ENCODE assay signal across 19 cellular contexts in genomic region chr4:3361896-3362295, GRCh38.
A peak's percentile ranks its signal among the peaks of the same experiment; 100 is the strongest.
DNase-seq lines count a peak whose midpoint lies in the region; ATAC-seq and TF ChIP-seq lines count a peak whose summit lies in the region.
"Had no signal": no experiment of that assay in that cellular context is flagged by ENCODE, and none has a peak within 500 bp of the region (broad histone marks: within the 10 kb centered on the region; RNA-seq: fewer than 3 reads in every experiment).

No MANE protein-coding gene starts in this region.

- no peaks in the 10 kb centered on the region for H3K36me3 Mint-ChIP-seq in activated CD4-positive, alpha-beta T cell treated with anti-CD3 and anti-CD28 coated beads, Interleukin-2, amount 10 ng/mL, durations not matched to agents 24 days and 14 days (ENCODE audit: low read depth)
- H3K36me3 Mint-ChIP-seq in WTC11: no peaks in the 10 kb centered on the region
- H3K36me3 Mint-ChIP-seq in stimulated activated memory B cell treated with anti-CD40 and anti-IgM and Interleukin-4, amounts not matched to agents 10 μg/mL and 1 μg/mL and 100 μg/mL, for 72 hours: no peaks in the 10 kb centered on the region
- no peaks in the 10 kb centered on the region for H3K36me3 Mint-ChIP-seq in activated T-helper 1 cell treated with anti-CD3 and anti-CD28 coated beads, Interleukin-12 subunit alpha, Interleukin-12 subunit beta, Interleukin-2, Interleukin-4 antibody, amounts not matched to agents 30 ng/mL and 10 ng/mL and 1 ng/mL, durations not matched to agents 14 hours and 24 hours and 36 hours (ENCODE audit: low read depth)

- no peaks in the 10 kb centered on the region for H3K9me3 ChIP-seq in lung (ENCODE audit: control insufficient read depth in 2 of 2, insufficient read depth in 1 of 2, low read length in 1 of 2)
- H3K9me3 ChIP-seq: MG63, Peyer's patch had no signal

- H3K27me3 ChIP-seq in lung (ENCODE audit: control insufficient read depth, insufficient read depth): no peaks in the 10 kb centered on the region
- H3K27me3 ChIP-seq: MG63, Peyer's patch had no signal

- H3K4me1 Mint-ChIP-seq in activated CD4-positive, alpha-beta T cell treated with anti-CD3 and anti-CD28 coated beads, Interleukin-2, amount 10 ng/mL, durations not matched to agents 24 days and 14 days: peaks cover 3% of the 10 kb centered on the region
- peaks cover under 1% of the 10 kb centered on the region; the same call in 1 of the 2 replicates for H3K4me1 Mint-ChIP-seq in WTC11
- H3K4me1 Mint-ChIP-seq in stimulated activated memory B cell treated with anti-CD40 and anti-IgM and Interleukin-4, amounts not matched to agents 10 μg/mL and 1 μg/mL and 100 μg/mL, for 72 hours: peaks cover 6% of the 10 kb centered on the region
- H3K4me1 Mint-ChIP-seq in activated T-helper 1 cell treated with anti-CD3 and anti-CD28 coated beads, Interleukin-12 subunit alpha, Interleukin-12 subunit beta, Interleukin-2, Interleukin-4 antibody, amounts not matched to agents 30 ng/mL and 10 ng/mL and 1 ng/mL, durations not matched to agents 14 hours and 24 hours and 36 hours (ENCODE audit: low read depth): no peaks in the 10 kb centered on the region

- TF ChIP-seq CTCF in WTC11 (IDR thresholded peaks at IDR 0.05) (no peak), lung (IDR thresholded peaks at IDR 0.05; ENCODE audit: control extremely low read depth, extremely low read depth) (no peak)

- no peaks in the 10 kb centered on the region for H3K9me3 Mint-ChIP-seq in activated CD4-positive, alpha-beta T cell treated with anti-CD3 and anti-CD28 coated beads, Interleukin-2, amount 10 ng/mL, durations not matched to agents 24 days and 14 days
- no peaks in the 10 kb centered on the region for H3K9me3 Mint-ChIP-seq in WTC11
- H3K9me3 Mint-ChIP-seq in stimulated activated memory B cell treated with anti-CD40 and anti-IgM and Interleukin-4, amounts not matched to agents 10 μg/mL and 1 μg/mL and 100 μg/mL, for 72 hours: peaks cover 13% of the 10 kb centered on the region
- no peaks in the 10 kb centered on the region for H3K9me3 Mint-ChIP-seq in activated T-helper 1 cell treated with anti-CD3 and anti-CD28 coated beads, Interleukin-12 subunit alpha, Interleukin-12 subunit beta, Interleukin-2, Interleukin-4 antibody, amounts not matched to agents 30 ng/mL and 10 ng/mL and 1 ng/mL, durations not matched to agents 14 hours and 24 hours and 36 hours
- H3K9me3 Mint-ChIP-seq: CD4-positive, alpha-beta T cell had no signal

- ATAC-seq in WTC11 (no peak), lung (ENCODE audit: insufficient read depth, low FRiP score) (no peak)
- ATAC-seq in stimulated activated memory B cell treated with anti-CD40 and anti-IgM and Interleukin-4, amounts not matched to agents 10 μg/mL and 1 μg/mL and 100 μg/mL, for 72 hours: no peak

- no peak overlapping the region for H3K4me3 ChIP-seq in lung
- H3K4me3 ChIP-seq: MG63, Peyer's patch had no signal

- no peak overlapping the region for H3K27ac ChIP-seq in lung (ENCODE audit: low read depth in 1 of 2, low read length in 1 of 2)
- H3K27ac ChIP-seq: 22Rv1, Peyer's patch had no signal

- intact Hi-C loops in activated CD4-positive, alpha-beta T cell treated with anti-CD3 and anti-CD28 coated beads, Interleukin-2, amount 10 ng/mL, durations not matched to agents 24 days and 14 days (cut with micrococcal nuclease): no loop called here
- intact Hi-C loops in activated T-helper 1 cell treated with anti-CD3 and anti-CD28 coated beads, Interleukin-12 subunit alpha, Interleukin-12 subunit beta, Interleukin-2, Interleukin-4 antibody, amounts not matched to agents 30 ng/mL and 10 ng/mL and 1 ng/mL, durations not matched to agents 14 hours and 24 hours and 36 hours (cut with micrococcal nuclease): no loop called here

- no peak overlapping the region for H3K27ac Mint-ChIP-seq in activated CD4-positive, alpha-beta T cell treated with anti-CD3 and anti-CD28 coated beads, Interleukin-2, amount 10 ng/mL, durations not matched to agents 24 days and 14 days
- peak overlapping the region; percentile 66; the same call in 1 of the 2 replicates for H3K27ac Mint-ChIP-seq in WTC11
- H3K27ac Mint-ChIP-seq in stimulated activated memory B cell treated with anti-CD40 and anti-IgM and Interleukin-4, amounts not matched to agents 10 μg/mL and 1 μg/mL and 100 μg/mL, for 72 hours: peak overlapping the region; percentile 8
- H3K27ac Mint-ChIP-seq in activated T-helper 1 cell treated with anti-CD3 and anti-CD28 coated beads, Interleukin-12 subunit alpha, Interleukin-12 subunit beta, Interleukin-2, Interleukin-4 antibody, amounts not matched to agents 30 ng/mL and 10 ng/mL and 1 ng/mL, durations not matched to agents 14 hours and 24 hours and 36 hours: no peak overlapping the region
- H3K27ac Mint-ChIP-seq: B cell; CD4-positive, alpha-beta T cell had no signal

- H3K4me1 ChIP-seq in lung (ENCODE audit: control insufficient read depth in 2 of 2, insufficient read depth in 2 of 2, low read length in 2 of 2): peaks cover 0 to 4% of the 10 kb centered on the region in 2 donors
- H3K4me1 ChIP-seq: Peyer's patch had no signal

- CTCF ChIA-PET in WTC11 (lab: Charles Lee): interaction anchor here (1.0 to 1.2 kb wide), 2 partner anchors 16 to 43 kb away, joined by 3 to 4 read pairs; no protein-coding TSS in a partner anchor

- 91 to 96% methylated on average over 12 of the region's 12 CpGs for WGBS in lung, 2 donors

- H3K4me3 Mint-ChIP-seq in activated CD4-positive, alpha-beta T cell treated with anti-CD3 and anti-CD28 coated beads, Interleukin-2, amount 10 ng/mL, durations not matched to agents 24 days and 14 days: no peak overlapping the region
- H3K4me3 Mint-ChIP-seq in WTC11: no peak overlapping the region
- H3K4me3 Mint-ChIP-seq in stimulated activated memory B cell treated with anti-CD40 and anti-IgM and Interleukin-4, amounts not matched to agents 10 μg/mL and 1 μg/mL and 100 μg/mL, for 72 hours: no peak overlapping the region
- no peak overlapping the region for H3K4me3 Mint-ChIP-seq in activated T-helper 1 cell treated with anti-CD3 and anti-CD28 coated beads, Interleukin-12 subunit alpha, Interleukin-12 subunit beta, Interleukin-2, Interleukin-4 antibody, amounts not matched to agents 30 ng/mL and 10 ng/mL and 1 ng/mL, durations not matched to agents 14 hours and 24 hours and 36 hours
- H3K4me3 Mint-ChIP-seq: B cell; CD4-positive, alpha-beta T cell had no signal

- H3K36me3 ChIP-seq in lung (ENCODE audit: control insufficient read depth in 2 of 2, insufficient read depth in 2 of 2, low read length in 2 of 2): no peaks in the 10 kb centered on the region
- H3K36me3 ChIP-seq: MG63, Peyer's patch had no signal

- POLR2A ChIA-PET in WTC11 (lab: Charles Lee): no interaction called here

- peak; percentile 37 for DNase-seq in activated CD4-positive, alpha-beta T cell treated with anti-CD3 and anti-CD28 coated beads, Interleukin-2, amount 10 ng/mL, durations not matched to agents 24 days and 14 days
- no peak for DNase-seq in activated CD4-positive, alpha-beta T cell treated with anti-CD3 and anti-CD28 coated beads for 48 hours
- DNase-seq in WTC11 (ENCODE audit: low spot score) (no peak), lung (ENCODE audit: low spot score) (peak; percentile 26), hypothalamus (lab: John Stamatoyannopoulos, UW) (no peak), DMS79 (lab: John Stamatoyannopoulos, UW) (no peak)
- no peak for DNase-seq in activated T-helper 1 cell treated with anti-CD3 and anti-CD28 coated beads, Interleukin-12 subunit alpha, Interleukin-12 subunit beta, Interleukin-2, Interleukin-4 antibody, amounts not matched to agents 30 ng/mL and 10 ng/mL and 1 ng/mL, durations not matched to agents 14 hours and 24 hours and 36 hours (ENCODE audit: low spot score)
- DNase-seq: CD4-positive, alpha-beta T cell; DMS153; GF-D8; HCEC 1CT; Kasumi-1; MG63; NCI-H1092 treated with DMSO at 0.1 percent for 48 hours; NCI-H1694 treated with DMSO at 0.1 percent for 48 hours had no signal

- H3K27me3 Mint-ChIP-seq in activated CD4-positive, alpha-beta T cell treated with anti-CD3 and anti-CD28 coated beads, Interleukin-2, amount 10 ng/mL, durations not matched to agents 24 days and 14 days: peaks cover 9% of the 10 kb centered on the region
- H3K27me3 Mint-ChIP-seq in WTC11 (ENCODE audit: low read depth): no peaks in the 10 kb centered on the region
- peaks cover 9% of the 10 kb centered on the region for H3K27me3 Mint-ChIP-seq in stimulated activated memory B cell treated with anti-CD40 and anti-IgM and Interleukin-4, amounts not matched to agents 10 μg/mL and 1 μg/mL and 100 μg/mL, for 72 hours
- H3K27me3 Mint-ChIP-seq in activated T-helper 1 cell treated with anti-CD3 and anti-CD28 coated beads, Interleukin-12 subunit alpha, Interleukin-12 subunit beta, Interleukin-2, Interleukin-4 antibody, amounts not matched to agents 30 ng/mL and 10 ng/mL and 1 ng/mL, durations not matched to agents 14 hours and 24 hours and 36 hours (ENCODE audit: insufficient read depth): peaks cover 14% of the 10 kb centered on the region
- H3K27me3 Mint-ChIP-seq: B cell; CD4-positive, alpha-beta T cell had no signal

TF ChIP-seq in WTC11, 78 proteins besides CTCF, POLR2A, EP300 and RAD21 (continues in another document):
- TF ChIP-seq RELA (CRISPR knock-in tag; IDR thresholded peaks at IDR 0.05; ENCODE audit: borderline replicate concordance) (no peak), MLX (CRISPR knock-in tag; IDR thresholded peaks at IDR 0.05) (no peak), ATF1 (CRISPR knock-in tag; IDR thresholded peaks at IDR 0.05) (no peak), PRRX2 (CRISPR knock-in tag; IDR thresholded peaks at IDR 0.05) (no peak), FOXJ3 (CRISPR knock-in tag; IDR thresholded peaks at IDR 0.05; ENCODE audit: borderline replicate concordance) (no peak)

Comparison
In these comparisons a context has a peak if more than half of its experiments do, and no peak if none do; other contexts are left out.
1. DNase-seq: peak in activated CD4-positive, alpha-beta T cell treated with anti-CD3 and anti-CD28 coated beads, Interleukin-2, amount 10 ng/mL, durations not matched to agents 24 days and 14 days (single experiment) and lung (single experiment); none in activated CD4-positive, alpha-beta T cell treated with anti-CD3 and anti-CD28 coated beads for 48 hours (single experiment), WTC11 (single experiment), hypothalamus (0 of 51), activated T-helper 1 cell treated with anti-CD3 and anti-CD28 coated beads, Interleukin-12 subunit alpha, Interleukin-12 subunit beta, Interleukin-2, Interleukin-4 antibody, amounts not matched to agents 30 ng/mL and 10 ng/mL and 1 ng/mL, durations not matched to agents 14 hours and 24 hours and 36 hours (single experiment) and DMS79 (single experiment).
2. H3K27ac Mint-ChIP-seq: peak in WTC11 (single experiment) and stimulated activated memory B cell treated with anti-CD40 and anti-IgM and Interleukin-4, amounts not matched to agents 10 μg/mL and 1 μg/mL and 100 μg/mL, for 72 hours (single experiment); none in activated CD4-positive, alpha-beta T cell treated with anti-CD3 and anti-CD28 coated beads, Interleukin-2, amount 10 ng/mL, durations not matched to agents 24 days and 14 days (single experiment) and activated T-helper 1 cell treated with anti-CD3 and anti-CD28 coated beads, Interleukin-12 subunit alpha, Interleukin-12 subunit beta, Interleukin-2, Interleukin-4 antibody, amounts not matched to agents 30 ng/mL and 10 ng/mL and 1 ng/mL, durations not matched to agents 14 hours and 24 hours and 36 hours (single experiment).